Comparison of ENCODE assay signal across 2 cellular contexts in genomic region chr2:12069139-12069538, GRCh38.
TF ChIP-seq lines count a peak whose summit lies in the region.

No MANE protein-coding gene starts in this region.

TF ChIP-seq in HepG2, 621 proteins besides CTCF, POLR2A, EP300 and RAD21:
- TF ChIP-seq MAFK (conservative IDR thresholded peaks at IDR 0.05 in 1 of 2, IDR thresholded peaks at IDR 0.05 in 1 of 2; ENCODE audit: low read length in 2 of 2) (peak; percentile 78 to 87), MAFF (IDR thresholded peaks at IDR 0.05; ENCODE audit: low read depth, low read length) (peak; percentile 85), ATF3 (CRISPR knock-in tag; IDR thresholded peaks at IDR 0.05) (no peak)

TF ChIP-seq in IMR-90, 13 proteins besides CTCF, POLR2A, EP300 and RAD21:
- no peak for TF ChIP-seq CEBPB (IDR thresholded peaks at IDR 0.05; ENCODE audit: low read depth, low read length)
- TF ChIP-seq MAFK (IDR thresholded peaks at IDR 0.05; ENCODE audit: low read depth, low read length), result peak; percentile 72
